26 cellular contexts compared by ENCODE assay signal in genomic region chr3:18645603-18646002, GRCh38.
DNase-seq lines count a peak whose midpoint lies in the region; ATAC-seq and TF ChIP-seq lines count a peak whose summit lies in the region.
"Had no signal": no experiment of that assay in that cellular context is flagged by ENCODE, and none has a peak within 500 bp of the region (broad histone marks: within the 10 kb centered on the region; RNA-seq: fewer than 3 reads in every experiment).

No MANE protein-coding gene starts in this region.

- peak; percentile 25 to 28 for ATAC-seq in activated CD4-positive, CD25-positive, alpha-beta regulatory T cell treated with anti-CD3 and anti-CD28 coated beads, Interleukin-2, amount 50 U/mL, for 24 hours
- ATAC-seq in activated T-helper 17 cell treated with anti-CD3 and anti-CD28 coated beads, Interleukin-2, amount 50 U/mL, for 72 hours (replicated peaks) = peak; percentile 33
- no peak for ATAC-seq in GM19455 (IDR thresholded peaks at IDR 0.05; ENCODE audit: unreplicated experiment)
- ATAC-seq: GM12878, left lung had no signal

- H3K9me3 Mint-ChIP-seq in activated T-helper 17 cell treated with anti-CD3 and anti-CD28 coated beads, Interleukin-2, amount 50 U/mL, for 72 hours = peaks cover 17% of the 10 kb centered on the region
- H3K9me3 Mint-ChIP-seq: brain, endodermal cell, memory B cell had no signal

- no peak for DNase-seq in activated CD4-positive, CD25-positive, alpha-beta regulatory T cell (lab: John Stamatoyannopoulos, UW)
- peak; percentile 28 for DNase-seq in activated naive CD4-positive, alpha-beta T cell treated with Interleukin-2 at 50 U/mL for 16 hours
- DNase-seq in activated naive CD4-positive, alpha-beta T cell (lab: John Stamatoyannopoulos, UW) = no peak
- DNase-seq in stimulated activated CD4-positive, alpha-beta T cell treated with anti-CD3 and anti-CD28 coated beads, Interleukin-4, amount 100 ng/mL, for 24 hours = peak; percentile 47
- no peak for DNase-seq in GM10266 (ENCODE audit: extremely low spot score)
- DNase-seq: activated effector memory CD4-positive, alpha-beta T cell treated with Interleukin-2 at 50 U/mL for 16 hours; C1 segment of cervical spinal cord; dermis blood vessel endothelial cell; DMS153; endodermal cell; KBM-7; left lung; NCI-H1092 treated with DMSO at 0.1 percent for 48 hours; NCI-H187; NCI-H446 treated with DMSO at 0.1 percent for 48 hours; NCI-H82; retina; SHP77 treated with DMSO at 0.1 percent for 48 hours; stomach had no signal

- peak overlapping the region; percentile 73 for H3K27ac Mint-ChIP-seq in activated T-helper 17 cell treated with anti-CD3 and anti-CD28 coated beads, Interleukin-2, amount 50 U/mL, for 72 hours
- H3K27ac Mint-ChIP-seq: brain, endodermal cell, memory B cell had no signal

- TF ChIP-seq CTCF in GM10266 (IDR thresholded peaks at IDR 0.05; ENCODE audit: control insufficient read depth, insufficient read depth, low read depth, missing control alignments) = no peak

- no peaks in the 10 kb centered on the region for H3K36me3 Mint-ChIP-seq in activated T-helper 17 cell treated with anti-CD3 and anti-CD28 coated beads, Interleukin-2, amount 50 U/mL, for 72 hours (ENCODE audit: low read depth)
- H3K36me3 Mint-ChIP-seq: brain, memory B cell had no signal

- H3K4me3 Mint-ChIP-seq in activated T-helper 17 cell treated with anti-CD3 and anti-CD28 coated beads, Interleukin-2, amount 50 U/mL, for 72 hours = peak overlapping the region; percentile 71
- H3K4me3 Mint-ChIP-seq: brain, endodermal cell, memory B cell, neural crest cell had no signal

- H3K4me1 Mint-ChIP-seq in activated T-helper 17 cell treated with anti-CD3 and anti-CD28 coated beads, Interleukin-2, amount 50 U/mL, for 72 hours = peaks cover 66% of the 10 kb centered on the region
- H3K4me1 Mint-ChIP-seq: brain, endodermal cell, neural crest cell had no signal

- H3K27me3 Mint-ChIP-seq in activated T-helper 17 cell treated with anti-CD3 and anti-CD28 coated beads, Interleukin-2, amount 50 U/mL, for 72 hours = no peaks in the 10 kb centered on the region
- H3K27me3 Mint-ChIP-seq: brain had no signal

Comparison
In these comparisons a context has a peak if more than half of its experiments do, and no peak if none do; other contexts are left out.
1. DNase-seq: peak in activated naive CD4-positive, alpha-beta T cell treated with Interleukin-2 at 50 U/mL for 16 hours (single experiment) and stimulated activated CD4-positive, alpha-beta T cell treated with anti-CD3 and anti-CD28 coated beads, Interleukin-4, amount 100 ng/mL, for 24 hours (single experiment); none in activated CD4-positive, CD25-positive, alpha-beta regulatory T cell (0 of 4), activated naive CD4-positive, alpha-beta T cell (0 of 4) and GM10266 (single experiment).